ENCODE assay signal across 2 cellular contexts in genomic region chr9:37769306-37769705, GRCh38.
A peak's percentile ranks its signal among the peaks of the same experiment; 100 is the strongest.
TF ChIP-seq lines count a peak whose summit lies in the region.

No MANE protein-coding gene starts in this region.

TF ChIP-seq in HEK293, 187 proteins besides CTCF, POLR2A, EP300 and RAD21:
- 0 out of 2 replicates have a peak, but pooled peaks have one; percentile 56 for TF ChIP-seq ZNF362 (tag by site-specific recombination; IDR thresholded peaks at IDR 0.05)
- TF ChIP-seq ZBTB48 (tag by site-specific recombination; IDR thresholded peaks at IDR 0.05): no peak
- no peak for TF ChIP-seq KLF10 (tag by site-specific recombination; IDR thresholded peaks at IDR 0.05)

TF ChIP-seq in K562, 482 proteins besides CTCF, POLR2A, EP300 and RAD21 (continues in another document):
- TF ChIP-seq ZNF384 (IDR thresholded peaks at IDR 0.05; ENCODE audit: low read depth, low read length) (peak; percentile 86), ZNF316 (IDR thresholded peaks at IDR 0.05) (peak; percentile 26; the same call in 1 of the 2 replicates), KDM5B (IDR thresholded peaks at IDR 0.05; ENCODE audit: insufficient replicate concordance, low read depth, low read length) (no peak), TOE1 (IDR thresholded peaks at IDR 0.05; ENCODE audit: borderline replicate concordance) (no peak), TOE1 (CRISPR knock-in tag; IDR thresholded peaks at IDR 0.05; ENCODE audit: borderline replicate concordance, low read depth) (no peak), SOX6 (IDR thresholded peaks at IDR 0.05) (0 out of 2 replicates have a peak, but pooled peaks have one; percentile 17), SMARCA4 (IDR thresholded peaks at IDR 0.05) (peak; percentile 82), CXXC5 (CRISPR knock-in tag; IDR thresholded peaks at IDR 0.05) (peak; percentile 38), CTCFL (IDR thresholded peaks at IDR 0.05; ENCODE audit: borderline replicate concordance, insufficient read depth, low read depth, low read length, poor library complexity, severe bottlenecking) (no peak), NKRF (IDR thresholded peaks at IDR 0.05; ENCODE audit: borderline replicate concordance) (peak; percentile 77), ZNF766 (CRISPR knock-in tag; conservative IDR thresholded peaks at IDR 0.05) (0 out of 2 replicates have a peak, but pooled peaks have one; percentile 32), CHCHD3 (CRISPR knock-in tag; IDR thresholded peaks at IDR 0.05) (no peak), MNT (conservative IDR thresholded peaks at IDR 0.05) (peak; percentile 62 to 83), MYBL2 (IDR thresholded peaks at IDR 0.05; ENCODE audit: low read depth) (peak; percentile 43; the same call in 1 of the 2 replicates), MYBL2 (CRISPR knock-in tag; IDR thresholded peaks at IDR 0.05; ENCODE audit: borderline replicate concordance) (no peak), NCOR1 (IDR thresholded peaks at IDR 0.05) (peak; percentile 60; the same call in 1 of the 2 replicates), ATF1 (CRISPR knock-in tag; IDR thresholded peaks at IDR 0.05) (no peak), ATF1 (tag; IDR thresholded peaks at IDR 0.05) (0 out of 2 replicates have a peak, but pooled peaks have one; percentile 15), RNF2 (IDR thresholded peaks at IDR 0.05) (peak; percentile 44; the same call in 1 of the 2 replicates), DMBX1 (CRISPR knock-in tag; IDR thresholded peaks at IDR 0.05; ENCODE audit: borderline replicate concordance) (peak; percentile 70; the same call in 1 of the 2 replicates), TRIM24 (IDR thresholded peaks at IDR 0.05) (peak; percentile 33 to 73; a peak in 3 of 4 replicates), CHD7 (IDR thresholded peaks at IDR 0.05; ENCODE audit: low read depth, low read length) (no peak), POLR2AphosphoS5 (IDR thresholded peaks at IDR 0.05; ENCODE audit: control insufficient read depth, insufficient read depth, low read depth, low read length) (peak; percentile 54; the same call in 1 of the 2 replicates), EHMT2 (IDR thresholded peaks at IDR 0.05) (peak; percentile 63; the same call in 1 of the 2 replicates), NUFIP1 (IDR thresholded peaks at IDR 0.05; ENCODE audit: partially characterized antibody) (peak; percentile 67), USF2 (CRISPR knock-in tag; IDR thresholded peaks at IDR 0.05) (peak; percentile 48; the same call in 1 of the 2 replicates), CBFA2T3 (IDR thresholded peaks at IDR 0.05) (peak; percentile 83), MTA2 (IDR thresholded peaks at IDR 0.05; ENCODE audit: low read depth) (peak; percentile 62; the same call in 1 of the 2 replicates), PBX2 (CRISPR knock-in tag; IDR thresholded peaks at IDR 0.05; ENCODE audit: low read depth) (no peak), PBX2 (tag; conservative IDR thresholded peaks at IDR 0.05; ENCODE audit: low read depth) (peak; percentile 68), SMAD4 (CRISPR knock-in tag; conservative IDR thresholded peaks at IDR 0.05) (peak; percentile 70), ZNF395 (CRISPR knock-in tag; IDR thresholded peaks at IDR 0.05) (peak; percentile 48; the same call in 1 of the 2 replicates), ARNT (IDR thresholded peaks at IDR 0.05) (peak; percentile 36 to 49; a peak in 1 of 4 replicates), MAFG (tag; conservative IDR thresholded peaks at IDR 0.05) (0 out of 2 replicates have a peak, but pooled peaks have one; percentile 3), C11orf30 (IDR thresholded peaks at IDR 0.05; ENCODE audit: low read depth) (peak; percentile 39; the same call in 1 of the 2 replicates), BRD9 (IDR thresholded peaks at IDR 0.05; ENCODE audit: low read depth, partially characterized antibody) (peak; percentile 44), U2AF1 (optimal IDR thresholded peaks at IDR 0.05; ENCODE audit: low read depth, low read length) (no peak)
